ENCODE assay signal across 8 cellular contexts in the genomic region with DNA sequence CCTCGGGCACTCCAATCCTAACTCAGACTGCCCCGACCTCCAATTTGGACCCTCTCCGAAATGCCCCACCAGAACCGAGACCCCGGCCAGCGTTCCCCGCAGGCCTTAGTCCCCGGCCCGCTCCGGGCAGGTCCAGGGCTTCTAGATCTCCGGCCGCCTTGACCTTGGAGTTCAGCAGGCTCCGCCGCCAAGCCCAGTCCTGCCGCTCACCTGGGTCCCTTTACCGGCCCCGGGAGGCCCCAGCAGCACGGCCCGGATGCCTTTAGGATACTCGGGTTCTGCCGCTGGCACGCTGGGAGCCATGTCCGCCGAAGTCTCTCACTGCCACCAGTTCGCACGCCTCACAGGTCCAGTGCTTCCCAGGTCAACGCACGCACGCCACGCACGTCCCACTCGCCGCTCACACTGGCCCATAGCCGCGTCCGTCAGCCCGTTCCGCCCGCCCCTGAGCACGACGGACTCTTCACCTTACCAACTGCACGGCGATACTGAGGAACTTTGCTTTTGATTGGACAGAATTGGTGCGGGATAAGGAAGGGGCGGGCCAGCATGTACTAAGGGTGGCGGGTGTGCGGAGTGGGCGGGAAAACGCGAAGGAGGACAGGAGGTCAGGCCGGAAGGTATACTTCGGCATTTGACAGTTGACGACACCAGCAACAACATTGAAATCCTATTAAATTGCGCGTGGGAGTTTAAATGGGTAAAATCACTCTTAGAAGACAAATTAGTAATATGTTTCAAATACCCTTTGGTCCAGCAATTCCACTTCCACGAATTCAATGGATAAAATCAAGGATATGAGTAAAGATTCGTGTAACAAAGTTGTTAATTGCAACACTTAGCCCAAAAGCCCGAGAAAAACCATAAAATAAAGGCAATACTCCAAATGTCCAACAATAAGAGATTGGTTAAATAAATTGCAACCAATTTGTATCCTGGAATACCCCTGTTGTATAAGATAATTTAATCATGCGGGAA. TPM values are rescaled to one million over a fixed set of nuclear protein-coding genes. Genes with fewer than 3 reads are reported as not detected.
DNase-seq lines count a peak whose midpoint lies in the region; ATAC-seq and TF ChIP-seq lines count a peak whose summit lies in the region.

A gene (minus strand): TSS at position 358 of the 978 bp plus-strand sequence. CDS start 55 bp downstream, at position 303.

- peaks cover 6% of the 10 kb centered on the region for H3K36me3 ChIP-seq in adipocyte (ENCODE audit: control insufficient read depth, insufficient read depth, low read length, severe bottlenecking)
- H3K36me3 ChIP-seq in cardiac muscle cell = peaks cover 3% of the 10 kb centered on the region
- H3K36me3 ChIP-seq in parathyroid adenoma (ENCODE audit: control insufficient read depth, insufficient read depth, low read length) = no peaks in the 10 kb centered on the region
- peaks cover 0 to 4% (median 0%) of the 10 kb centered on the region in 3 donors for H3K36me3 ChIP-seq in tibial nerve

- no peaks in the 10 kb centered on the region for H3K27me3 ChIP-seq in adipocyte (replicated peaks; ENCODE audit: control insufficient read depth, insufficient read depth, low read length)
- H3K27me3 ChIP-seq in cardiac muscle cell = no peaks in the 10 kb centered on the region
- H3K27me3 ChIP-seq in parathyroid adenoma (ENCODE audit: control insufficient read depth, insufficient read depth, low read length) = no peaks in the 10 kb centered on the region
- no peaks in the 10 kb centered on the region for H3K27me3 ChIP-seq in tibial nerve

- peak within 1 kb of the TSS; percentile 87 for H3K4me3 ChIP-seq in GM12875 (ENCODE audit: low read depth, low read length)
- peak within 1 kb of the TSS; percentile 94 for H3K4me3 ChIP-seq in adipocyte (ENCODE audit: low read length)
- H3K4me3 ChIP-seq in cardiac muscle cell = peak within 1 kb of the TSS; percentile 60
- H3K4me3 ChIP-seq in parathyroid adenoma (ENCODE audit: low read depth, low read length) = peak within 1 kb of the TSS; percentile 97
- peak within 1 kb of the TSS; percentile 75 to 94 (median 86) for H3K4me3 ChIP-seq in tibial nerve

- peak in 1 of 2 donors; percentile 60 for TF ChIP-seq POLR2A in tibial nerve (IDR thresholded peaks at IDR 0.05)

- peak; percentile 99 for ATAC-seq in HG02798 (IDR thresholded peaks at IDR 0.05; ENCODE audit: poor library complexity, unreplicated experiment)

- WGBS in tibial nerve, 2 donors = 6% methylated on average over 45 to 54 of the region's 59 CpGs

- peak within 1 kb of the TSS; percentile 87 for H3K4me2 ChIP-seq in parathyroid adenoma (ENCODE audit: low read length)

- H3K27ac ChIP-seq in cardiac muscle cell = peak within 1 kb of the TSS; percentile 75
- H3K27ac ChIP-seq in parathyroid adenoma = peak within 1 kb of the TSS; percentile 73
- peak within 1 kb of the TSS; percentile 70 to 83 (median 79) for H3K27ac ChIP-seq in tibial nerve

- TF ChIP-seq CTCF in GM12875 (IDR thresholded peaks at IDR 0.05; ENCODE audit: borderline replicate concordance, insufficient read depth, low read depth, low read length) = no peak
- TF ChIP-seq CTCF in cardiac muscle cell (IDR thresholded peaks at IDR 0.05; ENCODE audit: low read depth, low read length) = no peak
- no peak for TF ChIP-seq CTCF in parathyroid adenoma (IDR thresholded peaks at IDR 0.05)
- TF ChIP-seq CTCF in tibial nerve (IDR thresholded peaks at IDR 0.05) = no peak

- DNase-seq in NCI-H1436 (lab: John Stamatoyannopoulos, UW) (peak; percentile 95), T follicular helper cell (ENCODE audit: low read depth) (peak; percentile 78), adipocyte (ENCODE audit: low read depth) (peak; percentile 99), cardiac muscle cell (ENCODE audit: low read depth in 1 of 2, low spot score in 1 of 2) (peak; percentile 97 to 98), tibial nerve (ENCODE audit: low spot score in 2 of 2) (peak; percentile 91 to 94)

- peaks cover 30% of the 10 kb centered on the region for H3K79me2 ChIP-seq in parathyroid adenoma

- peak in 1 of 2 donors; percentile 81 for TF ChIP-seq EP300 in tibial nerve (IDR thresholded peaks at IDR 0.05)

- H3K9me3 ChIP-seq in adipocyte (ENCODE audit: control insufficient read depth, low read length) (no peaks in the 10 kb centered on the region), cardiac muscle cell (ENCODE audit: low read depth) (no peaks in the 10 kb centered on the region), parathyroid adenoma (ENCODE audit: control insufficient read depth, low read length) (no peaks in the 10 kb centered on the region), tibial nerve (no peaks in the 10 kb centered on the region)

- H3K4me1 ChIP-seq in adipocyte (ENCODE audit: control insufficient read depth, insufficient read depth, low read length) (peaks cover 27% of the 10 kb centered on the region), cardiac muscle cell (ENCODE audit: low read depth) (peaks cover 8% of the 10 kb centered on the region), parathyroid adenoma (peaks cover 6% of the 10 kb centered on the region), tibial nerve (peaks cover 0 to 43% (median 7%) of the 10 kb centered on the region in 4 donors)

- peak within 1 kb of the TSS; percentile 85 for H2AFZ ChIP-seq in parathyroid adenoma

- H3K9ac ChIP-seq in adipocyte (ENCODE audit: low read length) (peak within 1 kb of the TSS; percentile 94), parathyroid adenoma (no peak within 1 kb of the TSS)

RNA-seq across cellular contexts. Expression of the gene that starts here (rescaled TPM):
- total RNA-seq in cardiac muscle cell (201 and 263 TPM in 2 replicates), tibial nerve (100 to 1,000 TPM; 127 to 559 (median 207) TPM)
- 264 and 281 TPM in 2 replicates for polyA plus RNA-seq in cardiac muscle cell

Comparison
In these comparisons a context has a peak if more than half of its experiments do, and no peak if none do; other contexts are left out.
1. Peak in every context shown above with its lines: DNase-seq, ATAC-seq, H3K4me3 ChIP-seq and H3K27ac ChIP-seq.